8 cellular contexts compared by ENCODE assay signal in the genomic region with DNA sequence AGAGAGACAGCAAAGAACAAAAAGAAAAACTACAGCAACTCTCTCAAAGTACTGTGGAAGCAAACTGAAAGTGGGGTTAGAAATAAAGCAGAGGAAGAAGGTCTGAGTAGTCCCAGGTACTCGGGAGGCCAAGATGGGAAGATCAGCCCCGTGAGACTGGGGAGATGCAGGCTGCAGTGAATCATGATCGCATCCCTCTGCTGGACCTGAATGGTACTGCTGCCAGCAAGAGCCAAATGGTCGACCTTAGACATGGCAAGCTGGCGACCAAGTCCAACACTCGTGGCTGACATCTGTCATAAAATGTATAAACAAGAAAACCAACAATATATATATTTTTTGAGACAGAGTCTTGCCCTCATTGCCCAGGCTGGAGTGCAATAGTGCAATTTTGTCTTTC. TPM values are rescaled to one million over a fixed set of nuclear protein-coding genes. Genes with fewer than 3 reads are reported as not detected.
DNase-seq lines count a peak whose midpoint lies in the region; ATAC-seq, FAIRE-seq and TF ChIP-seq lines count a peak whose summit lies in the region.

No MANE protein-coding gene starts in this region.

- DNase-seq in BJ (ENCODE audit: low read depth) (no peak), HAP-1 (ENCODE audit: low spot score in 2 of 2) (peak; percentile 8 to 77), astrocyte (ENCODE audit: low read depth) (peak; percentile 5), keratinocyte (ENCODE audit: low read depth, low spot score) (no peak)
- peak; percentile 26 to 48 (median 30) for DNase-seq in stimulated activated CD4-positive, alpha-beta T cell treated with anti-CD3 and anti-CD28 coated beads, TNF-alpha, amount 100 ng/mL, for 48 hours (ENCODE audit: low read depth in 3 of 3)

- H3K79me2 ChIP-seq in SU-DHL-6 (ENCODE audit: insufficient read depth, low read length): no peaks in the 10 kb centered on the region
- no peaks in the 10 kb centered on the region for H3K79me2 ChIP-seq in astrocyte (ENCODE audit: insufficient read depth, low read length)
- H3K79me2 ChIP-seq in keratinocyte (ENCODE audit: control insufficient read depth, insufficient read depth, low read length): no peaks in the 10 kb centered on the region

- POLR2A ChIA-PET in BJ (lab: Charles Lee): no interaction called here

- no peaks in the 10 kb centered on the region for H3K36me3 Mint-ChIP-seq in astrocyte (ENCODE audit: low read depth, unreplicated experiment)

- FAIRE-seq in astrocyte (lab: Jason Lieb, UNC) (no peak), keratinocyte (lab: Jason Lieb, UNC) (no peak)

- peak overlapping the region; percentile 15 for H2AFZ ChIP-seq in SU-DHL-6 (ENCODE audit: low read depth, low read length, severe bottlenecking)
- no peak overlapping the region for H2AFZ ChIP-seq in astrocyte (ENCODE audit: low read depth, low read length)
- H2AFZ ChIP-seq in keratinocyte (ENCODE audit: control insufficient read depth, low read length): no peak overlapping the region

- H3K36me3 ChIP-seq in BJ (ENCODE audit: control insufficient read depth, insufficient read depth, low read length): no peaks in the 10 kb centered on the region
- H3K36me3 ChIP-seq in HAP-1 (replicated peaks): no peaks in the 10 kb centered on the region
- H3K36me3 ChIP-seq in SU-DHL-6 (ENCODE audit: low read length): no peaks in the 10 kb centered on the region
- no peaks in the 10 kb centered on the region for H3K36me3 ChIP-seq in astrocyte (ENCODE audit: insufficient read depth, low read length)
- H3K36me3 ChIP-seq in keratinocyte (ENCODE audit: control insufficient read depth in 2 of 2, extremely low read depth in 1 of 2, insufficient read depth in 2 of 2, low read length in 2 of 2): no peaks in the 10 kb centered on the region

- peak overlapping the region; percentile 60 for H3K4me2 ChIP-seq in SU-DHL-6 (ENCODE audit: low read depth, low read length, poor library complexity, severe bottlenecking)
- H3K4me2 ChIP-seq in astrocyte (ENCODE audit: low read length): no peak overlapping the region
- H3K4me2 ChIP-seq in keratinocyte (ENCODE audit: control insufficient read depth, extremely low read depth, insufficient read depth, low read depth, low read length): no peak overlapping the region

- H3K9ac ChIP-seq in SU-DHL-6 (ENCODE audit: low read length) (no peak overlapping the region), astrocyte (ENCODE audit: low read length) (no peak overlapping the region), keratinocyte (ENCODE audit: control insufficient read depth, extremely low read depth, insufficient read depth, low read length) (no peak overlapping the region)

- H3K4me1 Mint-ChIP-seq in astrocyte (ENCODE audit: low read depth, unreplicated experiment): no peaks in the 10 kb centered on the region

- no peaks in the 10 kb centered on the region for H3K27me3 ChIP-seq in BJ (ENCODE audit: control insufficient read depth, insufficient read depth, low read length)
- no peaks in the 10 kb centered on the region for H3K27me3 ChIP-seq in HAP-1 (ENCODE audit: low read depth)
- no peaks in the 10 kb centered on the region for H3K27me3 ChIP-seq in SU-DHL-6 (ENCODE audit: low read length)
- H3K27me3 ChIP-seq in astrocyte (ENCODE audit: insufficient read depth, low read length): no peaks in the 10 kb centered on the region
- H3K27me3 ChIP-seq in keratinocyte (ENCODE audit: control insufficient read depth, extremely low read depth, insufficient read depth, low read length): no peaks in the 10 kb centered on the region

- no peaks in the 10 kb centered on the region for H3K4me1 ChIP-seq in HAP-1
- H3K4me1 ChIP-seq in astrocyte (ENCODE audit: insufficient read depth, low read length): no peaks in the 10 kb centered on the region
- no peaks in the 10 kb centered on the region for H3K4me1 ChIP-seq in keratinocyte (ENCODE audit: control insufficient read depth, extremely low read depth, insufficient read depth, low read length)

- H4K20me1 ChIP-seq in SU-DHL-6 (ENCODE audit: low read depth, low read length): no peaks in the 10 kb centered on the region
- H4K20me1 ChIP-seq in astrocyte (ENCODE audit: insufficient read depth, low read length): no peaks in the 10 kb centered on the region
- H4K20me1 ChIP-seq in keratinocyte (ENCODE audit: control insufficient read depth, extremely low read depth, insufficient read depth, low read length): no peaks in the 10 kb centered on the region

- H3K9me3 ChIP-seq in HAP-1 (peaks cover 3% of the 10 kb centered on the region; the same call in 1 of the 2 replicates), SU-DHL-6 (ENCODE audit: insufficient read depth, low read length) (peaks cover 8% of the 10 kb centered on the region; the same call in 1 of the 2 replicates), astrocyte (ENCODE audit: insufficient read depth, low read depth, low read length) (no peaks in the 10 kb centered on the region), keratinocyte (ENCODE audit: control insufficient read depth, low read depth, low read length) (peaks cover 9% of the 10 kb centered on the region)

- ATAC-seq in HG03097 (IDR thresholded peaks at IDR 0.05; ENCODE audit: low FRiP score, unreplicated experiment) (no peak), HG03460 (IDR thresholded peaks at IDR 0.05; ENCODE audit: unreplicated experiment) (no peak)

- in situ Hi-C loops in HAP-1 (cut with MboI; ENCODE audit: low sequenced_read_pairs): no loop called here

- H3F3A ChIP-seq in SU-DHL-6 (ENCODE audit: insufficient read depth): peaks cover 10% of the 10 kb centered on the region; the same call in 1 of the 2 replicates

- dilution Hi-C loops in keratinocyte (cut with MboI; ENCODE audit: extremely low pct_ligation_motif_present, low sequenced_read_pairs): no loop called here

- CTCF ChIA-PET in BJ (lab: Yijun Ruan, JAX): interaction anchor here (0.6 to 0.9 kb wide), 3 partner anchors 16 to 57 kb away, joined by 3 to 6 read pairs (median 3); no protein-coding TSS in a partner anchor

- H3K9me2 ChIP-seq in SU-DHL-6 (replicated peaks; ENCODE audit: insufficient read depth, low read length): no peaks in the 10 kb centered on the region

- H3K4me3 ChIP-seq in BJ (ENCODE audit: low read depth, low read length): no peak overlapping the region
- H3K4me3 ChIP-seq in HAP-1: no peak overlapping the region
- H3K4me3 ChIP-seq in SU-DHL-6 (ENCODE audit: insufficient read depth, low read length, poor library complexity, severe bottlenecking): no peak overlapping the region
- H3K4me3 ChIP-seq in astrocyte (ENCODE audit: insufficient read depth, low read depth, low read length): no peak overlapping the region
- H3K4me3 ChIP-seq in keratinocyte (ENCODE audit: control insufficient read depth in 2 of 3, extremely low read depth in 1 of 3, insufficient read depth in 2 of 3, low read depth in 1 of 3, low read length in 3 of 3): no peak overlapping the region

- no peaks in the 10 kb centered on the region for H3K27me3 Mint-ChIP-seq in astrocyte (ENCODE audit: low read depth, unreplicated experiment)

- peak; percentile 59 for TF ChIP-seq CTCF in BJ (IDR thresholded peaks at IDR 0.05; ENCODE audit: insufficient read depth, low read depth, low read length)
- peak; percentile 32 for TF ChIP-seq CTCF in SU-DHL-6 (IDR thresholded peaks at IDR 0.05; ENCODE audit: insufficient read depth, low read length, poor library complexity, severe bottlenecking)
- peak; percentile 31 for TF ChIP-seq CTCF in astrocyte (IDR thresholded peaks at IDR 0.05; ENCODE audit: insufficient read depth, low read depth, low read length)
- TF ChIP-seq CTCF in keratinocyte (optimal IDR thresholded peaks at IDR 0.05 in 1 of 3, IDR thresholded peaks at IDR 0.05 in 1 of 3, conservative IDR thresholded peaks at IDR 0.05 in 1 of 3; ENCODE audit: extremely low read depth in 1 of 3, insufficient read depth in 2 of 3, low read length in 3 of 3): peak; percentile 38 to 69 (median 56)

- H3K9me3 Mint-ChIP-seq in astrocyte (ENCODE audit: unreplicated experiment): peaks cover 11% of the 10 kb centered on the region

- H3K27ac ChIP-seq in SU-DHL-6 (ENCODE audit: low read depth, low read length) (peak overlapping the region; percentile 84), astrocyte (ENCODE audit: low read depth, low read length) (no peak overlapping the region), keratinocyte (ENCODE audit: control insufficient read depth, insufficient read depth, low read length) (no peak overlapping the region)

- no peak overlapping the region for H3K4me3 Mint-ChIP-seq in astrocyte (ENCODE audit: unreplicated experiment)

- no peak overlapping the region for H3K27ac Mint-ChIP-seq in astrocyte (ENCODE audit: unreplicated experiment)

- no peaks in the 10 kb centered on the region for H3K9me1 ChIP-seq in keratinocyte (ENCODE audit: control insufficient read depth, extremely low read depth, insufficient read depth, low read length)

RNA-seq across cellular contexts. Expression of gene ZNF724, which starts 33.7 kb away (rescaled TPM):
- 1.0 and 1.3 TPM in 2 replicates for polyA plus RNA-seq in BJ (2011; rRNA removed)
- 4.0 and 7.2 TPM in 2 replicates for polyA minus RNA-seq in BJ (2011; rRNA and poly(A)+ RNA removed)
- total RNA-seq in astrocyte: 4.0 and 6.1 TPM in 2 replicates
- polyA plus RNA-seq in keratinocyte: 1.7 to 2.9 TPM (median 2.6 TPM) in 3 replicates
- polyA plus RNA-seq in keratinocyte (2011; ENCODE audit: low read depth): 1.9 TPM
- polyA plus RNA-seq in keratinocyte (2011; cell fraction: cytosol; rRNA removed): 0.42 and 1.2 TPM in 2 replicates
- 2.5 and 3.0 TPM in 2 replicates for polyA plus RNA-seq in keratinocyte (2011; cell fraction: nucleus; rRNA removed)
- 0.69 and 1.5 TPM in 2 replicates for polyA plus RNA-seq in keratinocyte (2012; ENCODE audit: low replicate concordance)
- polyA minus RNA-seq in keratinocyte: 7.2 to 17.9 TPM (median 10.5 TPM) in 3 replicates
- polyA minus RNA-seq in keratinocyte (2011; cell fraction: cytosol; rRNA and poly(A)+ RNA removed): 5.4 TPM
- 6.8 and 13.7 TPM in 2 replicates for polyA minus RNA-seq in keratinocyte (2011; cell fraction: nucleus; rRNA and poly(A)+ RNA removed)

Comparison
In these comparisons a context has a peak if more than half of its experiments do, and no peak if none do; other contexts are left out.
1. DNase-seq: peak in HAP-1 (2 of 2), astrocyte (single experiment) and stimulated activated CD4-positive, alpha-beta T cell treated with anti-CD3 and anti-CD28 coated beads, TNF-alpha, amount 100 ng/mL, for 48 hours (3 of 3); none in BJ (single experiment) and keratinocyte (single experiment).
2. Peak in every context shown above with its lines, with median percentiles within 50 percentile points of each other: CTCF ChIP-seq.